ENCODE assay signal across 18 cellular contexts in genomic region chr15:24696855-24697254, GRCh38. TPM values are rescaled to one million over a fixed set of nuclear protein-coding genes. Genes with fewer than 3 reads are reported as not detected.
A peak's percentile ranks its signal among the peaks of the same experiment; 100 is the strongest.
DNase-seq lines count a peak whose midpoint lies in the region; ATAC-seq and TF ChIP-seq lines count a peak whose summit lies in the region.
"Had no signal": no experiment of that assay in that cellular context is flagged by ENCODE, and none has a peak within 500 bp of the region (broad histone marks: within the 10 kb centered on the region; RNA-seq: fewer than 3 reads in every experiment).

No MANE protein-coding gene starts in this region.

- H3K27ac Mint-ChIP-seq in glutamatergic neuron (ENCODE audit: unreplicated experiment), result no peak overlapping the region
- no peak overlapping the region for H3K27ac Mint-ChIP-seq in neural progenitor cell
- H3K27ac Mint-ChIP-seq in stimulated activated memory B cell treated with anti-CD40 and anti-IgM and Interleukin-4, amounts not matched to agents 10 μg/mL and 1 μg/mL and 100 μg/mL, for 72 hours, result no peak overlapping the region
- H3K27ac Mint-ChIP-seq: B cell; CD4-positive, alpha-beta T cell had no signal

- peak; percentile 30 for DNase-seq in glutamatergic neuron
- peak; percentile 26 for DNase-seq in neural progenitor cell (ENCODE audit: low spot score)
- DNase-seq in HPDE6-E6E7 (ENCODE audit: extremely low spot score), result no peak
- DNase-seq: C1 segment of cervical spinal cord; Calu3; CD4-positive, alpha-beta T cell; DMS 273 treated with DMSO at 0.1 percent for 48 hours; GM23248 had no signal

- no peak overlapping the region for H3K9ac ChIP-seq in HUES48 (ENCODE audit: low read depth, low read length)
- H3K9ac ChIP-seq in neural progenitor cell, result no peak overlapping the region
- H3K9ac ChIP-seq: GM23248 had no signal

- H3K36me3 Mint-ChIP-seq in glutamatergic neuron (ENCODE audit: unreplicated experiment) (no peaks in the 10 kb centered on the region), neural progenitor cell (no peaks in the 10 kb centered on the region)
- H3K36me3 Mint-ChIP-seq in stimulated activated memory B cell treated with anti-CD40 and anti-IgM and Interleukin-4, amounts not matched to agents 10 μg/mL and 1 μg/mL and 100 μg/mL, for 72 hours, result no peaks in the 10 kb centered on the region

- peak overlapping the region; percentile 22 for H3K4me2 ChIP-seq in neural progenitor cell

- H3K79me2 ChIP-seq in neural progenitor cell (ENCODE audit: low read depth), result no peaks in the 10 kb centered on the region

- H3K27me3 ChIP-seq in HUES48 (ENCODE audit: control insufficient read depth, insufficient read depth, low read length) (no peaks in the 10 kb centered on the region), neural progenitor cell (no peaks in the 10 kb centered on the region)

- H3K9me3 ChIP-seq in HUES48 (ENCODE audit: control insufficient read depth, insufficient read depth, low read length) (peaks cover 43% of the 10 kb centered on the region), neural progenitor cell (ENCODE audit: low read depth) (no peaks in the 10 kb centered on the region)
- H3K9me3 ChIP-seq: HAP-1 had no signal

- H3K9me3 Mint-ChIP-seq in glutamatergic neuron (ENCODE audit: unreplicated experiment) (no peaks in the 10 kb centered on the region), neural progenitor cell (peaks cover 5% of the 10 kb centered on the region)
- H3K9me3 Mint-ChIP-seq in stimulated activated memory B cell treated with anti-CD40 and anti-IgM and Interleukin-4, amounts not matched to agents 10 μg/mL and 1 μg/mL and 100 μg/mL, for 72 hours, result peaks cover 9% of the 10 kb centered on the region

- no peak overlapping the region for H3K4me3 Mint-ChIP-seq in glutamatergic neuron (ENCODE audit: unreplicated experiment)
- no peak overlapping the region for H3K4me3 Mint-ChIP-seq in neural progenitor cell
- no peak overlapping the region for H3K4me3 Mint-ChIP-seq in stimulated activated memory B cell treated with anti-CD40 and anti-IgM and Interleukin-4, amounts not matched to agents 10 μg/mL and 1 μg/mL and 100 μg/mL, for 72 hours
- H3K4me3 Mint-ChIP-seq: B cell; CD4-positive, alpha-beta T cell had no signal

- H3K4me3 ChIP-seq in HUES48 (ENCODE audit: low read depth, low read length) (no peak overlapping the region), neural progenitor cell (no peak overlapping the region)
- H3K4me3 ChIP-seq: GM12878, GM23248, HAP-1, K562 had no signal

- H3K4me1 Mint-ChIP-seq in glutamatergic neuron (ENCODE audit: low read depth, unreplicated experiment) (peaks cover 5% of the 10 kb centered on the region), neural progenitor cell (peaks cover 5% of the 10 kb centered on the region)
- H3K4me1 Mint-ChIP-seq in stimulated activated memory B cell treated with anti-CD40 and anti-IgM and Interleukin-4, amounts not matched to agents 10 μg/mL and 1 μg/mL and 100 μg/mL, for 72 hours, result no peaks in the 10 kb centered on the region
- H3K4me1 Mint-ChIP-seq: B cell had no signal

- H2AFZ ChIP-seq in neural progenitor cell (replicated peaks), result peak overlapping the region; percentile 72
- H2AFZ ChIP-seq: GM23248 had no signal

- peak; percentile 41 for ATAC-seq in stimulated activated memory B cell treated with anti-CD40 and anti-IgM and Interleukin-4, amounts not matched to agents 10 μg/mL and 1 μg/mL and 100 μg/mL, for 72 hours
- ATAC-seq in HG02588 (IDR thresholded peaks at IDR 0.05; ENCODE audit: unreplicated experiment), result no peak
- no peak for ATAC-seq in HG03097 (IDR thresholded peaks at IDR 0.05; ENCODE audit: low FRiP score, unreplicated experiment)
- ATAC-seq: GM12878, K562 had no signal

- TF ChIP-seq CTCF in glutamatergic neuron (IDR thresholded peaks at IDR 0.05; ENCODE audit: partially characterized antibody, unreplicated experiment) (no peak), neural progenitor cell (IDR thresholded peaks at IDR 0.05) (no peak)

- no peaks in the 10 kb centered on the region for H3F3A ChIP-seq in neural progenitor cell (ENCODE audit: low read depth)

- no peaks in the 10 kb centered on the region for H4K20me1 ChIP-seq in neural progenitor cell (ENCODE audit: low read depth)

- H3K36me3 ChIP-seq in HUES48 (ENCODE audit: control insufficient read depth, insufficient read depth, low read length), result no peaks in the 10 kb centered on the region
- no peaks in the 10 kb centered on the region for H3K36me3 ChIP-seq in neural progenitor cell
- H3K36me3 ChIP-seq: HAP-1 had no signal

- H3K27ac ChIP-seq in HUES48 (ENCODE audit: low read depth, low read length) (peak overlapping the region; percentile 77), neural progenitor cell (no peak overlapping the region)
- H3K27ac ChIP-seq: GM23248 had no signal

- H3K27me3 Mint-ChIP-seq in glutamatergic neuron (ENCODE audit: unreplicated experiment), result peaks cover 2% of the 10 kb centered on the region
- H3K27me3 Mint-ChIP-seq in neural progenitor cell (ENCODE audit: insufficient read depth, low read depth), result no peaks in the 10 kb centered on the region
- H3K27me3 Mint-ChIP-seq in stimulated activated memory B cell treated with anti-CD40 and anti-IgM and Interleukin-4, amounts not matched to agents 10 μg/mL and 1 μg/mL and 100 μg/mL, for 72 hours, result no peaks in the 10 kb centered on the region
- H3K27me3 Mint-ChIP-seq: B cell; CD4-positive, alpha-beta T cell had no signal

- H3K4me1 ChIP-seq in HUES48 (ENCODE audit: control insufficient read depth, insufficient read depth, low read length) (peaks cover 13% of the 10 kb centered on the region; the same call in 1 of the 2 replicates), neural progenitor cell (peaks cover 3% of the 10 kb centered on the region)
- H3K4me1 ChIP-seq: HAP-1 had no signal

RNA-seq across cellular contexts. Expression of gene NPAP1, which starts 21.3 kb away (rescaled TPM):
- total RNA-seq in glutamatergic neuron (ENCODE audit: unreplicated experiment) (0.07 TPM), neural progenitor cell (ENCODE audit: low replicate concordance) (0.06 TPM in 1 of 2 replicates, not detected in the other)
- total RNA-seq: B cell; Calu3; CD4-positive, alpha-beta T cell; G401; GM12878; GM23248; HT1080; K562 had no signal
